ENCODE assay signal across 17 cellular contexts in genomic region chr6:139064981-139065665, GRCh38.
"Had no signal": no experiment of that assay in that cellular context is flagged by ENCODE, and none has a peak within 500 bp of the region (broad histone marks: within the 10 kb centered on the region; RNA-seq: fewer than 3 reads in every experiment).

No MANE protein-coding gene starts in this region.

- H3K4me3 ChIP-seq: dorsolateral prefrontal cortex, gastrocnemius medialis, lung, neural progenitor cell, suprapubic skin had no signal

- H3K9ac ChIP-seq: neural progenitor cell, parathyroid adenoma had no signal

- H3K9me3 ChIP-seq: gastrocnemius medialis, suprapubic skin had no signal

- H3K27ac ChIP-seq: dorsolateral prefrontal cortex, gastrocnemius medialis, neural progenitor cell, parathyroid adenoma, suprapubic skin had no signal

- DNase-seq: dorsolateral prefrontal cortex; effector CD4-positive, alpha-beta T cell; foreskin fibroblast; gastrocnemius medialis; head of caudate nucleus; midbrain; naive thymus-derived CD4-positive, alpha-beta T cell; small intestine; stimulated activated CD4-positive, alpha-beta T cell treated with anti-CD3 and anti-CD28 coated beads, Interleukin-15, amount 100 ng/mL, for 24 hours; stimulated activated CD4-positive, alpha-beta T cell treated with anti-CD3 and anti-CD28 coated beads, Interleukin-2, amount 100 ng/mL, for 48 hours; stimulated activated naive B cell treated with anti-CD40 and anti-IgM and Interleukin-4, amounts not matched to agents 10 μg/mL and 1 μg/mL and 100 μg/mL, for 72 hours; stimulated activated naive CD8-positive, alpha-beta T cell treated with anti-CD3 and anti-CD28 coated beads, Interleukin-15, amount 100 ng/mL, for 72 hours had no signal

- H3K27me3 ChIP-seq: dorsolateral prefrontal cortex, gastrocnemius medialis, neural progenitor cell, suprapubic skin had no signal

- H3K4me1 ChIP-seq: neural progenitor cell, parathyroid adenoma, suprapubic skin had no signal

- H3K79me2 ChIP-seq: parathyroid adenoma had no signal

- H3K4me2 ChIP-seq: neural progenitor cell had no signal

- ATAC-seq: left lobe of liver; naive thymus-derived CD4-positive, alpha-beta T cell; stimulated activated naive B cell treated with anti-CD40 and anti-IgM and Interleukin-4, amounts not matched to agents 10 μg/mL and 1 μg/mL and 100 μg/mL, for 72 hours; stimulated activated naive CD8-positive, alpha-beta T cell treated with anti-CD3 and anti-CD28 coated beads, Interleukin-15, amount 100 ng/mL, for 72 hours had no signal

- H3K36me3 ChIP-seq: gastrocnemius medialis, neural progenitor cell, suprapubic skin had no signal

- H2AFZ ChIP-seq: neural progenitor cell, parathyroid adenoma had no signal
